14 cellular contexts compared by ENCODE assay signal in the genomic region with DNA sequence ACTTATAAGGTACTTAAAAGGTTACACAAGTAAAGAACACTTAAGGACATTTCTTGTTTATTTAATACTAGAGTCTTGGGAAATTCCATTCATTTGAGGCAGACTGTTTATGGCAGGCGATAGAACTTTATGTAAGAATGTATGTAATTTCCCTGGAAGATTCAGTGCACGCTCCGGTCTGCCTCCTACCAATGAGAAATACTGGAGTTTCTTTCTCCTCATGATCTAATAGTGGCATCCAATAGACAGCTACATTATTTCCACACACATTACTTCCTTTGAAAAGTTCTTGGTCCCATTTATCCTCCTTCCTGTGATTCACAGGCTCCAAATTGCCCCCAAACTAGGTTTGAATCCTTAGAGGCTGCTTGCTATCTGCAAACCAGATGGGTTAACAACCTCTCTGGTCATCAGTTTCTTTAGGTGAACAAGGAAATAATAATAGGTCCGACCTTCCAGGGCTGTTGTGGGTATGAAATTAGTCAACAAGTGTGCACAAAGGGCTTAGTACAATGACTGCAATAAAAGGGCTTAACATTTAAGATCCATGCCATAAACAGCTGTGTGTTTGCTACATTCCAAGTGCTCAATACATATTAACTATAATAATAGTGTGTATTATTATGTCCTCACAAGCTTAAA. TPM values are rescaled to one million over a fixed set of nuclear protein-coding genes. Genes with fewer than 3 reads are reported as not detected.
DNase-seq lines count a peak whose midpoint lies in the region; ATAC-seq and TF ChIP-seq lines count a peak whose summit lies in the region.
"Had no signal": no experiment of that assay in that cellular context is flagged by ENCODE, and none has a peak within 500 bp of the region (broad histone marks: within the 10 kb centered on the region; RNA-seq: fewer than 3 reads in every experiment).

No MANE protein-coding gene starts in this region.

- TF ChIP-seq CTCF in LNCaP clone FGC (IDR thresholded peaks at IDR 0.05; ENCODE audit: control insufficient read depth, extremely low read depth, insufficient read depth) (no peak), left lung (IDR thresholded peaks at IDR 0.05) (no peak), testis (IDR thresholded peaks at IDR 0.05) (no peak), prostate gland (IDR thresholded peaks at IDR 0.05) (no peak)

- 46 to 65% methylated on average over 4 of the region's 4 CpGs for WGBS in testis, 2 donors
- WGBS in prostate gland = 52% methylated on average over 4 of the region's 4 CpGs

- peak overlapping the region; percentile 65 for H3K27ac ChIP-seq in caudate nucleus (ENCODE audit: low read depth, low read length)
- peak overlapping the region; percentile 49 to 68 for H3K27ac ChIP-seq in left lung
- H3K27ac ChIP-seq in testis = peak overlapping the region; percentile 68 to 71
- peak overlapping the region in 1 of 2 donors; percentile 1 for H3K27ac ChIP-seq in prostate gland
- H3K27ac ChIP-seq: gastrocnemius medialis, PC-9 had no signal

- H3K4me1 ChIP-seq in left lung (peaks cover 7 to 15% of the 10 kb centered on the region in 2 donors), testis (peaks cover 51% of the 10 kb centered on the region), prostate gland (replicated peaks) (peaks cover 6% of the 10 kb centered on the region)

- ATAC-seq in left lung (peak; percentile 82), HG02610 (IDR thresholded peaks at IDR 0.05; ENCODE audit: unreplicated experiment) (no peak)
- ATAC-seq: activated CD4-positive, CD25-positive, alpha-beta regulatory T cell treated with anti-CD3 and anti-CD28 coated beads, Interleukin-2, amount 50 U/mL, for 24 hours; gastrocnemius medialis had no signal

- H3K4me3 ChIP-seq in LNCaP clone FGC (ENCODE audit: low read depth, low read length) = no peak overlapping the region
- H3K4me3 ChIP-seq in left lung = no peak overlapping the region
- no peak overlapping the region for H3K4me3 ChIP-seq in testis
- no peak overlapping the region for H3K4me3 ChIP-seq in prostate gland
- H3K4me3 ChIP-seq: gastrocnemius medialis, HAP-1, PC-9 had no signal

- DNase-seq in LNCaP clone FGC (ENCODE audit: low read depth) = peak; percentile 43
- DNase-seq in caudate nucleus (lab: John Stamatoyannopoulos, UW) = no peak
- DNase-seq in left lung = no peak
- DNase-seq in testis = no peak
- DNase-seq in DMS153 treated with DMSO at 0.1 percent for 48 hours (lab: John Stamatoyannopoulos, UW; ENCODE audit: unreplicated experiment) = no peak
- DNase-seq in NCI-H1417 treated with DMSO at 0.1 percent for 48 hours (lab: John Stamatoyannopoulos, UW) = no peak
- DNase-seq in prostate gland (ENCODE audit: low spot score) = no peak
- DNase-seq: activated naive CD4-positive, alpha-beta T cell treated with anti-CD3 and anti-CD28 coated beads, Interleukin-2, amount 50 U/mL, for 16 hours; gastrocnemius medialis; PC-9 had no signal

- no peaks in the 10 kb centered on the region for H3K9me3 ChIP-seq in left lung
- H3K9me3 ChIP-seq in testis = no peaks in the 10 kb centered on the region
- H3K9me3 ChIP-seq in prostate gland = no peaks in the 10 kb centered on the region
- H3K9me3 ChIP-seq: gastrocnemius medialis, HAP-1 had no signal

- intact Hi-C loops in left lung (cut with DNase I) (no loop called here), testis (cut with DNase I; ENCODE audit: low total_unique reads) (no loop called here), prostate gland (cut with DNase I) (no loop called here)

- TF ChIP-seq POLR2A in testis (IDR thresholded peaks at IDR 0.05) = no peak
- no peak for TF ChIP-seq POLR2A in prostate gland (IDR thresholded peaks at IDR 0.05)

- H3K36me3 ChIP-seq in left lung (peaks cover 0 to 31% of the 10 kb centered on the region in 2 donors), testis (ENCODE audit: low read depth, missing control alignments) (no peaks in the 10 kb centered on the region), prostate gland (no peaks in the 10 kb centered on the region)
- H3K36me3 ChIP-seq: HAP-1 had no signal

- H3K27me3 ChIP-seq in left lung (no peaks in the 10 kb centered on the region), testis (no peaks in the 10 kb centered on the region), prostate gland (replicated peaks; ENCODE audit: insufficient read depth) (no peaks in the 10 kb centered on the region)
- H3K27me3 ChIP-seq: gastrocnemius medialis had no signal

RNA-seq across cellular contexts. Expression of gene EIF4E3, which starts 30.7 kb away (rescaled TPM):
- total RNA-seq in left lung (10 to 100 TPM; 23.2 to 34.8 TPM), testis (10 to 100 TPM; 15.4 to 17.4 TPM), prostate gland (10 to 100 TPM; 19.2 to 26.0 TPM)
- 10.4 TPM for polyA plus RNA-seq in testis (ENCODE audit: insufficient read depth, low read depth, low replicate concordance)
- total RNA-seq: PC-9 had no signal

RNA-seq across cellular contexts. Expression of gene GPR27, which starts 59.2 kb away (rescaled TPM):
- total RNA-seq in left lung = 1 to 10 TPM; 2.8 to 3.0 TPM
- total RNA-seq in testis = 10 to 100 TPM; 28.1 to 30.4 TPM
- polyA plus RNA-seq in testis (ENCODE audit: insufficient read depth, low read depth, low replicate concordance) = 11.3 TPM
- total RNA-seq in prostate gland = 10 to 100 TPM; 11.2 to 29.1 TPM
- total RNA-seq: myocyte, PC-9 had no signal
